In genomic region chr6:154432533-154433476, GRCh38 we compare ENCODE assay signal across 1 cellular context.
TF ChIP-seq lines count a peak whose summit lies in the region.

No MANE protein-coding gene starts in this region.

TF ChIP-seq in IMR-90, 13 proteins besides CTCF, POLR2A, EP300 and RAD21 (continued from another document):
- no peak for TF ChIP-seq CHD1 (IDR thresholded peaks at IDR 0.05; ENCODE audit: low read depth, low read length)
- no peak for TF ChIP-seq MAZ (IDR thresholded peaks at IDR 0.05; ENCODE audit: borderline replicate concordance, low read depth, low read length)
- TF ChIP-seq, protein P1, sequence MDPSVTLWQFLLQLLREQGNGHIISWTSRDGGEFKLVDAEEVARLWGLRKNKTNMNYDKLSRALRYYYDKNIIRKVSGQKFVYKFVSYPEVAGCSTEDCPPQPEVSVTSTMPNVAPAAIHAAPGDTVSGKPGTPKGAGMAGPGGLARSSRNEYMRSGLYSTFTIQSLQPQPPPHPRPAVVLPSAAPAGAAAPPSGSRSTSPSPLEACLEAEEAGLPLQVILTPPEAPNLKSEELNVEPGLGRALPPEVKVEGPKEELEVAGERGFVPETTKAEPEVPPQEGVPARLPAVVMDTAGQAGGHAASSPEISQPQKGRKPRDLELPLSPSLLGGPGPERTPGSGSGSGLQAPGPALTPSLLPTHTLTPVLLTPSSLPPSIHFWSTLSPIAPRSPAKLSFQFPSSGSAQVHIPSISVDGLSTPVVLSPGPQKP (IDR thresholded peaks at IDR 0.05; ENCODE audit: borderline replicate concordance, low read depth, low read length), result no peak
- no peak for TF ChIP-seq FOS (IDR thresholded peaks at IDR 0.05; ENCODE audit: low read depth, low read length)
- TF ChIP-seq CEBPB (IDR thresholded peaks at IDR 0.05; ENCODE audit: low read depth, low read length), result no peak
- TF ChIP-seq BHLHE40 (IDR thresholded peaks at IDR 0.05; ENCODE audit: low read depth, low read length), result no peak
- TF ChIP-seq MAFK (IDR thresholded peaks at IDR 0.05; ENCODE audit: low read depth, low read length), result no peak
- TF ChIP-seq SMC3 (IDR thresholded peaks at IDR 0.05; ENCODE audit: low read depth, low read length), result no peak
